28 cellular contexts compared by ENCODE assay signal in genomic region chr12:30301291-30301690, GRCh38.
"Had no signal": no experiment of that assay in that cellular context is flagged by ENCODE, and none has a peak within 500 bp of the region (broad histone marks: within the 10 kb centered on the region; RNA-seq: fewer than 3 reads in every experiment).

No MANE protein-coding gene starts in this region.

- H3K27me3 Mint-ChIP-seq: stimulated activated memory B cell treated with anti-CD40 and anti-IgM and Interleukin-4, amounts not matched to agents 10 μg/mL and 1 μg/mL and 100 μg/mL, for 72 hours; stimulated activated naive B cell treated with anti-CD40 and anti-IgM and Interleukin-4, amounts not matched to agents 10 μg/mL and 1 μg/mL and 100 μg/mL, for 72 hours; type B pancreatic cell had no signal

- H3K36me3 ChIP-seq: stomach, suprapubic skin, thoracic aorta, thyroid gland, tibial artery, tibial nerve, transverse colon, upper lobe of left lung, upper lobe of right lung, uterus, vagina had no signal

- H3K4me1 ChIP-seq: stomach, suprapubic skin, testis, thyroid gland, tibial artery, tibial nerve, transverse colon, upper lobe of left lung, upper lobe of right lung, uterus, vagina had no signal

- H3K27ac Mint-ChIP-seq: stimulated activated effector memory CD8-positive, alpha-beta T cell treated with anti-CD3 and anti-CD28 coated beads, Interleukin-12 subunit alpha, Interleukin-12 subunit beta, amount 100 ng/mL, for 72 hours; stimulated activated memory B cell treated with anti-CD40 and anti-IgM and Interleukin-4, amounts not matched to agents 10 μg/mL and 1 μg/mL and 100 μg/mL, for 72 hours; stimulated activated naive B cell treated with anti-CD40 and anti-IgM and Interleukin-4, amounts not matched to agents 10 μg/mL and 1 μg/mL and 100 μg/mL, for 72 hours; stimulated activated naive CD8-positive, alpha-beta T cell treated with anti-CD3 and anti-CD28 coated beads, Interleukin-15, amount 100 ng/mL, for 72 hours; stimulated activated naive CD8-positive, alpha-beta T cell treated with anti-CD3 and anti-CD28 coated beads, Interleukin-15, Interleukin-2, amounts not matched to agents 100 ng/mL and 50 ng/mL, for 24 hours; type B pancreatic cell had no signal

- DNase-seq: stimulated activated CD4-positive, alpha-beta T cell treated with anti-CD3 and anti-CD28 coated beads, Interleukin-2, amount 100 ng/mL, for 48 hours; stimulated activated CD4-positive, alpha-beta T cell treated with anti-CD3 and anti-CD28 coated beads, Interleukin-4, amount 100 ng/mL, for 1 hour; stimulated activated CD4-positive, alpha-beta T cell treated with anti-CD3 and anti-CD28 coated beads, Interleukin-4, amount 100 ng/mL, for 24 hours; stimulated activated CD4-positive, alpha-beta T cell treated with anti-CD3 and anti-CD28 coated beads, Interleukin-4, amount 100 ng/mL, for 4 hours; stimulated activated CD8-positive, alpha-beta memory T cell treated with anti-CD3 and anti-CD28 coated beads, Interleukin-4, amount 100 ng/mL, for 48 hours; stimulated activated naive B cell treated with anti-CD40 and anti-IgM and Interleukin-4, amounts not matched to agents 10 μg/mL and 1 μg/mL and 100 μg/mL, for 72 hours; stimulated activated naive CD4-positive, alpha-beta T cell; stimulated activated naive CD4-positive, alpha-beta T cell treated with Interleukin-2 at 50 U/mL for 16 hours; stimulated activated naive CD8-positive, alpha-beta T cell treated with anti-CD3 and anti-CD28 coated beads, Interleukin-15, amount 100 ng/mL, for 72 hours; stimulated activated naive CD8-positive, alpha-beta T cell treated with anti-CD3 and anti-CD28 coated beads, Interleukin-15, Interleukin-2, amounts not matched to agents 100 U/mL and 50 U/mL, for 24 hours; stomach; substantia nigra; testis; thyroid gland; tibial artery; transverse colon; trophoblast cell; upper lobe of left lung; upper lobe of right lung; uterus had no signal

- H3K27ac ChIP-seq: stomach, suprapubic skin, testis, thoracic aorta, thyroid gland, tibial artery, tibial nerve, transverse colon, upper lobe of left lung, upper lobe of right lung, uterus, vagina had no signal

- H3K9me3 ChIP-seq: stomach, suprapubic skin, testis, thoracic aorta, thyroid gland, tibial artery, tibial nerve, transverse colon, upper lobe of left lung, upper lobe of right lung, uterus, vagina had no signal

- H3K4me1 Mint-ChIP-seq: stimulated activated effector memory CD8-positive, alpha-beta T cell treated with anti-CD3 and anti-CD28 coated beads, Interleukin-12 subunit alpha, Interleukin-12 subunit beta, amount 100 ng/mL, for 72 hours; stimulated activated memory B cell treated with anti-CD40 and anti-IgM and Interleukin-4, amounts not matched to agents 10 μg/mL and 1 μg/mL and 100 μg/mL, for 72 hours; stimulated activated naive B cell treated with anti-CD40 and anti-IgM and Interleukin-4, amounts not matched to agents 10 μg/mL and 1 μg/mL and 100 μg/mL, for 72 hours; stimulated activated naive CD8-positive, alpha-beta T cell treated with anti-CD3 and anti-CD28 coated beads, Interleukin-15, amount 100 ng/mL, for 72 hours had no signal

- H3K4me3 Mint-ChIP-seq: stimulated activated effector memory CD8-positive, alpha-beta T cell treated with anti-CD3 and anti-CD28 coated beads, Interleukin-12 subunit alpha, Interleukin-12 subunit beta, amount 100 ng/mL, for 72 hours; stimulated activated memory B cell treated with anti-CD40 and anti-IgM and Interleukin-4, amounts not matched to agents 10 μg/mL and 1 μg/mL and 100 μg/mL, for 72 hours; stimulated activated naive B cell treated with anti-CD40 and anti-IgM and Interleukin-4, amounts not matched to agents 10 μg/mL and 1 μg/mL and 100 μg/mL, for 72 hours; stimulated activated naive CD8-positive, alpha-beta T cell treated with anti-CD3 and anti-CD28 coated beads, Interleukin-15, amount 100 ng/mL, for 72 hours; stimulated activated naive CD8-positive, alpha-beta T cell treated with anti-CD3 and anti-CD28 coated beads, Interleukin-15, Interleukin-2, amounts not matched to agents 100 ng/mL and 50 ng/mL, for 24 hours; type B pancreatic cell had no signal

- H3K4me3 ChIP-seq: stomach, suprapubic skin, testis, thoracic aorta, thyroid gland, tibial artery, tibial nerve, transverse colon, upper lobe of left lung, upper lobe of right lung, uterus, vagina had no signal

- H3K36me3 Mint-ChIP-seq: stimulated activated effector memory CD8-positive, alpha-beta T cell treated with anti-CD3 and anti-CD28 coated beads, Interleukin-12 subunit alpha, Interleukin-12 subunit beta, amount 100 ng/mL, for 72 hours; stimulated activated memory B cell treated with anti-CD40 and anti-IgM and Interleukin-4, amounts not matched to agents 10 μg/mL and 1 μg/mL and 100 μg/mL, for 72 hours; stimulated activated naive B cell treated with anti-CD40 and anti-IgM and Interleukin-4, amounts not matched to agents 10 μg/mL and 1 μg/mL and 100 μg/mL, for 72 hours; type B pancreatic cell had no signal

- ATAC-seq: stimulated activated effector memory CD8-positive, alpha-beta T cell treated with anti-CD3 and anti-CD28 coated beads, Interleukin-12 subunit alpha, Interleukin-12 subunit beta, amount 100 ng/mL, for 72 hours; stimulated activated memory B cell treated with anti-CD40 and anti-IgM and Interleukin-4, amounts not matched to agents 10 μg/mL and 1 μg/mL and 100 μg/mL, for 72 hours; stimulated activated naive B cell treated with anti-CD40 and anti-IgM and Interleukin-4, amounts not matched to agents 10 μg/mL and 1 μg/mL and 100 μg/mL, for 72 hours; stimulated activated naive CD8-positive, alpha-beta T cell treated with anti-CD3 and anti-CD28 coated beads, Interleukin-15, amount 100 ng/mL, for 72 hours; stimulated activated naive CD8-positive, alpha-beta T cell treated with anti-CD3 and anti-CD28 coated beads, Interleukin-15, Interleukin-2, amounts not matched to agents 100 U/mL and 50 U/mL, for 24 hours; upper lobe of right lung had no signal

- H3K27me3 ChIP-seq: stomach, suprapubic skin, testis, thyroid gland, tibial artery, tibial nerve, transverse colon, upper lobe of left lung, upper lobe of right lung, uterus, vagina had no signal
